8 cellular contexts compared by ENCODE assay signal in the genomic region with DNA sequence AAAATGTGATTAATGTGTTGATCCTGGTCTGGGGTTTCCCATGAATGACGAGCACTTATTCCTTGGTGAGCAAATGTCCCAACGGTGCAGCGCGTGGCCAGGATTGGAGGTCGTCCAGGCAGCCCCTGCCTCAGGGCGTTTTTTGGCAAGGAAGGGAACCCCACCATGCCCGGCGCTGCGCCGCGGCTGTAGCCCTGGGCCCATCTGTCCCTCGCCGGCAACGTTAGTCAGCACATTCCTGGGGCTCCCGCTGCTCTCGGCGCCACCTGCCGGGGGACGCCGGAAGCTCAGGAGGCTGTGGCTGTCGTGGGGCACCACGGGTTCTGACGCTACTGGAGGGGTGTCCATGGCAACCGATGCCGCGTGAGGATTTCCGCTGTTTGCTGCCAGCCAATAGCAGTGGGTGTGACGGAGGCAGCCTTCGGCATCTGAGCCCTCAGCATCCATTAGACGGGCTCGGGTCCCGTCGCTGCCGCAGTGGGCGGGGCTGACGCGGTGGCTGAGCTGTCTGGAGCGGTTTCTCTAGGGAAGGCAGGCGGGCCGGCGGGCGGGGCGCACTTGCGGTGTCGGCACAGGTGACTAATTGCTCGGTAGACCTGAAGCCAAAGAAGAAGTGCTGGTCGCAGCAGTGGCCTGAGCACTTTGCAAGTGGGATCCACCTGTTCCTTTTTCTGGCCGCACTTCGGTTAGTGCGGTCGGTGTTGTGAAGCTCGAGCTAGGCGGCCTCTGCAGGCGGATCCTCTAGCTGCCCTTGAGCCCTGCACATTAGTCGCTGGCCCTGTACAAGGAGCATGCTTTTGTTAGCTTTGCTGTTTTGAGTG. TPM values are rescaled to one million over a fixed set of nuclear protein-coding genes. Genes with fewer than 3 reads are reported as not detected.
A peak's percentile ranks its signal among the peaks of the same experiment; 100 is the strongest.
DNase-seq lines count a peak whose midpoint lies in the region; ATAC-seq and TF ChIP-seq lines count a peak whose summit lies in the region.

No MANE protein-coding gene starts in this region.

- peaks cover 22% of the 10 kb centered on the region for H3K4me1 ChIP-seq in PC-9 (replicated peaks; ENCODE audit: insufficient read depth)
- peaks cover 8 to 31% (median 12%) of the 10 kb centered on the region in 3 donors for H3K4me1 ChIP-seq in esophagus squamous epithelium

- peak; percentile 97 for ATAC-seq in GM21717 (IDR thresholded peaks at IDR 0.05; ENCODE audit: unreplicated experiment)

- peak overlapping the region; percentile 74 for H3K4me2 ChIP-seq in PC-9

- H2AFZ ChIP-seq in PC-9 = no peak overlapping the region

- intact Hi-C loops in PC-9 (cut with micrococcal nuclease; ENCODE audit: unreplicated experiment) (loop anchor here (1.0 to 2.0 kb wide), 5 partner anchors 76 to 210 kb away; partner anchors contain the start of gene CIT), esophagus squamous epithelium (cut with DNase I) (no loop called here)

- CTCF ChIA-PET in PC-9 (lab: Charles Lee) = interaction anchor here (0.6 to 1.4 kb wide), 3 partner anchors 98 to 172 kb away, joined by 3 to 10 read pairs (median 4); partner anchors contain the start of gene BICDL1

- peak overlapping the region; percentile 45; the same call in 1 of the 2 replicates for H3K4me3 ChIP-seq in PC-9
- H3K4me3 ChIP-seq in esophagus squamous epithelium = peak overlapping the region in 3 of 4 donors; percentile 32 to 57 (median 37)

- peak overlapping the region; percentile 76 for H3K27ac ChIP-seq in PC-9
- H3K27ac ChIP-seq in esophagus squamous epithelium = peak overlapping the region; percentile 76 to 87 (median 82)

- H3K79me2 ChIP-seq in PC-9 (ENCODE audit: low read depth) = no peaks in the 10 kb centered on the region

- H3K9me2 ChIP-seq in PC-9 (ENCODE audit: insufficient read depth) = no peaks in the 10 kb centered on the region

- BruUV-seq in PC-9 (replicated peaks; lab: Mats Ljungman, UMichigan) = no TSS peak

- H3F3A ChIP-seq in PC-9 (ENCODE audit: insufficient read depth, low read depth) = peaks cover 10% of the 10 kb centered on the region; the same call in 1 of the 2 replicates

- H3K36me3 ChIP-seq in PC-9 (ENCODE audit: low read depth) (no peaks in the 10 kb centered on the region), esophagus squamous epithelium (peaks cover 0 to 26% (median 0%) of the 10 kb centered on the region in 3 donors)

- in situ Hi-C loops in KBM-7 (cut with MboI; ENCODE audit: low pct_unique_long_range_greater_than_20kb, low sequenced_read_pairs) = no loop called here

- TF ChIP-seq CTCF in PC-9 (conservative IDR thresholded peaks at IDR 0.05) (peak; percentile 84), esophagus squamous epithelium (IDR thresholded peaks at IDR 0.05) (peak; percentile 83 to 99 (median 98))

- DNase-seq in DMS79 (lab: John Stamatoyannopoulos, UW) (peak; percentile 97), KBM-7 (peak; percentile 99), PC-9 (peak; percentile 91 to 98), esophagus squamous epithelium (lab: John Stamatoyannopoulos, UW) (peak; percentile 93), myocyte (ENCODE audit: low read depth) (peak; percentile 99)
- DNase-seq in activated T-cell treated with anti-CD3 and anti-CD28 coated beads, Interleukin-2, amount 50 U/mL, for 48 hours = peak; percentile 100
- DNase-seq in stimulated activated CD8-positive, alpha-beta memory T cell treated with anti-CD3 and anti-CD28 coated beads, Interleukin-7, amount 100 ng/mL, for 48 hours (ENCODE audit: extremely low read depth in 1 of 2, low read depth in 1 of 2) = peak; percentile 99 to 100

- TF ChIP-seq POLR2A in esophagus squamous epithelium (IDR thresholded peaks at IDR 0.05) = peak in 1 of 4 donors; percentile 27

- 0 to 1% methylated on average over 16 to 20 of the region's 55 CpGs for WGBS in esophagus squamous epithelium, 2 donors

- H4K20me1 ChIP-seq in PC-9 (ENCODE audit: insufficient read depth) = no peaks in the 10 kb centered on the region

- POLR2A ChIA-PET in PC-9 (lab: Charles Lee; ENCODE audit: unreplicated experiment) = interaction anchor here (0.5 to 1.5 kb wide), 4 partner anchors 113 to 215 kb away, joined by 3 to 11 read pairs (median 6); partner anchors contain the start of gene SIRT4

- H3K9me3 ChIP-seq in PC-9 (ENCODE audit: insufficient read depth, low read depth) = no peaks in the 10 kb centered on the region
- H3K9me3 ChIP-seq in esophagus squamous epithelium = no peaks in the 10 kb centered on the region

- no peaks in the 10 kb centered on the region for H3K27me3 ChIP-seq in PC-9 (ENCODE audit: insufficient read depth, low read depth)
- H3K27me3 ChIP-seq in esophagus squamous epithelium = no peaks in the 10 kb centered on the region

RNA-seq across cellular contexts. Expression of gene RAB35, which starts 29.5 kb away (rescaled TPM):
- total RNA-seq in PC-9 (2021) = 48.6 and 52.0 TPM in 2 replicates
- 10 to 100 TPM; 25.8 to 38.9 (median 32.0) TPM for total RNA-seq in esophagus squamous epithelium
- 18.9 and 20.8 TPM in 2 replicates for total RNA-seq in myocyte
- polyA plus RNA-seq in myocyte (2012) = 31.0 TPM

Comparison
In these comparisons a context has a peak if more than half of its experiments do, and no peak if none do; other contexts are left out.
1. Peak in every context shown above with its lines: DNase-seq, ATAC-seq, H3K4me3 ChIP-seq and H3K27ac ChIP-seq.